In the genomic region with DNA sequence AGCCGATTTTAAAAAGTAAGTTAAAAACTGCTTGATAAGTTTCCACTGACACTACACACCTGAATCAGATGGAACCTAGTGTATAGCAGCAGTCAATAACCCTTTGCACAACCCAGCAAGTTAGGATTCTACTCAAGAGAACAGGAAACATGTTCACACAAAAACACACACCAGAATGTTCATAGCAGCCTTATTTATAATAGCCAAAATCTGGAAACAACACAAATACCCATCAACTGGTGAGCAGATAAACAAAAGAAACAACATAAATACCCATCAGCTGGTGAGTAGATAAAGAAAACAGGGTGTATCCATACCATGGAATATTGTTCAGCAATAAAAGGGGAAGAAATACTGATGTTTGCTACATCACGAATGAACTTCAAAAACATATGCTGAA, we compare ENCODE assay signal across 19 cellular contexts. TPM values are rescaled to one million over a fixed set of nuclear protein-coding genes. Genes with fewer than 3 reads are reported as not detected.
DNase-seq lines count a peak whose midpoint lies in the region; ATAC-seq, FAIRE-seq and TF ChIP-seq lines count a peak whose summit lies in the region.
"Had no signal": no experiment of that assay in that cellular context is flagged by ENCODE, and none has a peak within 500 bp of the region (broad histone marks: within the 10 kb centered on the region; RNA-seq: fewer than 3 reads in every experiment).

No MANE protein-coding gene starts in this region.

- peak overlapping the region; percentile 89 for H3K4me3 ChIP-seq in HFF-Myc (replicated peaks; ENCODE audit: low read depth, low read length)
- H3K4me3 ChIP-seq in mammary epithelial cell (replicated peaks in 1 of 3; ENCODE audit: insufficient read depth in 1 of 3, low read depth in 2 of 3, low read length in 3 of 3): no peak overlapping the region
- H3K4me3 ChIP-seq in keratinocyte (ENCODE audit: control insufficient read depth in 2 of 3, extremely low read depth in 1 of 3, insufficient read depth in 2 of 3, low read depth in 1 of 3, low read length in 3 of 3): no peak overlapping the region
- peak overlapping the region; percentile 5 for H3K4me3 ChIP-seq in thoracic aorta
- H3K4me3 ChIP-seq in testis: no peak overlapping the region
- H3K4me3 ChIP-seq: lung had no signal

- H3K4me1 ChIP-seq in mammary epithelial cell (ENCODE audit: insufficient read depth, low read length): peaks cover 25% of the 10 kb centered on the region
- peaks cover 11% of the 10 kb centered on the region for H3K4me1 ChIP-seq in keratinocyte (ENCODE audit: control insufficient read depth, extremely low read depth, insufficient read depth, low read length)
- peaks cover 0 to 12% of the 10 kb centered on the region in 2 donors for H3K4me1 ChIP-seq in thoracic aorta (ENCODE audit: control insufficient read depth in 1 of 2, low read depth in 2 of 2)
- peaks cover 11% of the 10 kb centered on the region for H3K4me1 ChIP-seq in testis

- H3K27me3 ChIP-seq in mammary epithelial cell (ENCODE audit: insufficient read depth, low read length) (no peaks in the 10 kb centered on the region), keratinocyte (ENCODE audit: control insufficient read depth, extremely low read depth, insufficient read depth, low read length) (peaks cover 38% of the 10 kb centered on the region), thoracic aorta (replicated peaks; ENCODE audit: insufficient read depth) (no peaks in the 10 kb centered on the region), testis (no peaks in the 10 kb centered on the region)

- DNase-seq in HFF-Myc (ENCODE audit: extremely low read depth, low read depth) (no peak), mammary epithelial cell (no peak), keratinocyte (ENCODE audit: low read depth, low spot score) (no peak), thoracic aorta (ENCODE audit: low spot score) (no peak), hepatic stellate cell (ENCODE audit: low spot score) (no peak), testis (no peak), NCI-H748 treated with DMSO at 0.1 percent for 48 hours (lab: John Stamatoyannopoulos, UW) (no peak)
- DNase-seq: AML-193; gastrocnemius medialis; natural killer cell; NCI-H345; RPMI8226; stimulated activated CD4-positive, alpha-beta T cell treated with anti-CD3 and anti-CD28 coated beads, Interleukin-15, amount 100 ng/mL, for 24 hours; stimulated activated naive B cell treated with anti-CD40 and anti-IgM and Interleukin-4, amounts not matched to agents 10 μg/mL and 1 μg/mL and 100 μg/mL, for 72 hours; T-cell; WERI-Rb-1 had no signal

- ATAC-seq in thoracic aorta (ENCODE audit: insufficient number of reproducible peaks, low FRiP score, low read depth) (no peak), GM21717 (IDR thresholded peaks at IDR 0.05; ENCODE audit: unreplicated experiment) (no peak)
- ATAC-seq: natural killer cell; stimulated activated naive B cell treated with anti-CD40 and anti-IgM and Interleukin-4, amounts not matched to agents 10 μg/mL and 1 μg/mL and 100 μg/mL, for 72 hours; T-cell had no signal

- H3K9ac ChIP-seq in mammary epithelial cell (ENCODE audit: insufficient read depth, low read length) (no peak overlapping the region), keratinocyte (ENCODE audit: control insufficient read depth, extremely low read depth, insufficient read depth, low read length) (no peak overlapping the region)

- intact Hi-C loops in mammary epithelial cell (cut with micrococcal nuclease) (loop anchor here (5.0 to 10.0 kb wide), 2 partner anchors 530 to 903 kb away; no protein-coding TSS in a partner anchor), testis (cut with DNase I; ENCODE audit: low total_unique reads) (no loop called here)

- H3K36me3 ChIP-seq in mammary epithelial cell (ENCODE audit: insufficient read depth, low read length) (no peaks in the 10 kb centered on the region), keratinocyte (ENCODE audit: control insufficient read depth in 2 of 2, extremely low read depth in 1 of 2, insufficient read depth in 2 of 2, low read length in 2 of 2) (no peaks in the 10 kb centered on the region), thoracic aorta (no peaks in the 10 kb centered on the region), testis (ENCODE audit: low read depth, missing control alignments) (no peaks in the 10 kb centered on the region)
- H3K36me3 ChIP-seq: gastrocnemius medialis, WERI-Rb-1 had no signal

- no peak for TF ChIP-seq POLR2A in testis (IDR thresholded peaks at IDR 0.05)

- peak; percentile 67 for FAIRE-seq in keratinocyte (lab: Jason Lieb, UNC)

- CTCF ChIA-PET in mammary epithelial cell (lab: Charles Lee; ENCODE audit: low non-redundant PET): no interaction called here

- H3K27ac ChIP-seq in mammary epithelial cell (ENCODE audit: insufficient read depth, low read depth, low read length) (no peak overlapping the region), keratinocyte (ENCODE audit: control insufficient read depth, insufficient read depth, low read length) (no peak overlapping the region), thoracic aorta (peak overlapping the region in 1 of 2 donors; percentile 14), testis (peak overlapping the region in 1 of 2 donors; percentile 90)
- H3K27ac ChIP-seq: gastrocnemius medialis, WERI-Rb-1 had no signal

- H2AFZ ChIP-seq in mammary epithelial cell (ENCODE audit: low read depth, low read length) (peak overlapping the region; percentile 94), keratinocyte (ENCODE audit: control insufficient read depth, low read length) (no peak overlapping the region)

- H3K79me2 ChIP-seq in mammary epithelial cell (ENCODE audit: insufficient read depth, low read length) (peaks cover 22% of the 10 kb centered on the region), keratinocyte (ENCODE audit: control insufficient read depth, insufficient read depth, low read length) (peaks cover 24% of the 10 kb centered on the region)

- no peaks in the 10 kb centered on the region for H3K9me1 ChIP-seq in keratinocyte (ENCODE audit: control insufficient read depth, extremely low read depth, insufficient read depth, low read length)

- WGBS in mammary epithelial cell (ENCODE audit: low coverage, missing lambda C conversion rate): 100% methylated on average over 2 of the region's 2 CpGs
- 40 to 47% methylated on average over 2 of the region's 2 CpGs for WGBS in testis, 2 donors

- H3K9me3 ChIP-seq in mammary epithelial cell (replicated peaks; ENCODE audit: insufficient read depth, low read length) (no peaks in the 10 kb centered on the region), keratinocyte (ENCODE audit: control insufficient read depth, low read depth, low read length) (no peaks in the 10 kb centered on the region), thoracic aorta (no peaks in the 10 kb centered on the region), testis (no peaks in the 10 kb centered on the region)
- H3K9me3 ChIP-seq: gastrocnemius medialis had no signal

- TF ChIP-seq CTCF in HFF-Myc (IDR thresholded peaks at IDR 0.05; ENCODE audit: low read depth, low read length, missing control alignments): no peak
- no peak for TF ChIP-seq CTCF in mammary epithelial cell (conservative IDR thresholded peaks at IDR 0.05 in 1 of 2, IDR thresholded peaks at IDR 0.05 in 1 of 2; ENCODE audit: extremely low read depth in 1 of 2, insufficient read depth in 1 of 2, low read depth in 1 of 2, low read length in 2 of 2)
- no peak for TF ChIP-seq CTCF in keratinocyte (optimal IDR thresholded peaks at IDR 0.05 in 1 of 3, IDR thresholded peaks at IDR 0.05 in 1 of 3, conservative IDR thresholded peaks at IDR 0.05 in 1 of 3; ENCODE audit: extremely low read depth in 1 of 3, insufficient read depth in 2 of 3, low read length in 3 of 3)
- no peak for TF ChIP-seq CTCF in thoracic aorta (IDR thresholded peaks at IDR 0.05)
- TF ChIP-seq CTCF in testis (IDR thresholded peaks at IDR 0.05): no peak

- in situ Hi-C loops in mammary epithelial cell (cut with MboI; ENCODE audit: low sequenced_read_pairs in 2 of 2): loop anchor here (10.0 to 25.0 kb wide), 2 partner anchors 1150 to 1762 kb away; no protein-coding TSS in a partner anchor

- H4K20me1 ChIP-seq in mammary epithelial cell (ENCODE audit: insufficient read depth, low read length) (no peaks in the 10 kb centered on the region), keratinocyte (ENCODE audit: control insufficient read depth, extremely low read depth, insufficient read depth, low read length) (no peaks in the 10 kb centered on the region)

- BruUV-seq in mammary epithelial cell (replicated peaks; lab: Mats Ljungman, UMichigan): no TSS peak

- H3K4me2 ChIP-seq in mammary epithelial cell (ENCODE audit: insufficient read depth, low read depth, low read length) (no peak overlapping the region), keratinocyte (ENCODE audit: control insufficient read depth, extremely low read depth, insufficient read depth, low read depth, low read length) (no peak overlapping the region)

- dilution Hi-C loops in mammary epithelial cell (cut with HindIII; ENCODE audit: low sequenced_read_pairs): no loop called here
- dilution Hi-C loops in keratinocyte (cut with MboI; ENCODE audit: extremely low pct_ligation_motif_present, low sequenced_read_pairs): no loop called here

RNA-seq across cellular contexts. Expression of gene CDH11, which starts 2.7 kb away (rescaled TPM):
- total RNA-seq in mammary epithelial cell (10 to 100 TPM in 1 of 2 donors, 1 to 10 TPM in 1; 6.3 to 61.7 TPM), thoracic aorta (100 to 1,000 TPM; 191 to 354 TPM), testis (10 to 100 TPM; 24.0 to 32.8 TPM)
- polyA plus RNA-seq in mammary epithelial cell (44.9 TPM), keratinocyte (17.8 to 67.7 TPM (median 36.8 TPM) in 3 replicates), testis (ENCODE audit: insufficient read depth, low read depth, low replicate concordance) (32.5 TPM)
- polyA minus RNA-seq in mammary epithelial cell (131 TPM), keratinocyte (33.8 to 109 TPM (median 100 TPM) in 3 replicates)
- polyA plus RNA-seq in keratinocyte (2011; ENCODE audit: low read depth): 1.2 TPM
- polyA plus RNA-seq in keratinocyte (2011; cell fraction: cytosol; rRNA removed): 10.8 and 12.5 TPM in 2 replicates
- polyA plus RNA-seq in keratinocyte (2011; cell fraction: nucleus; rRNA removed): 50.9 and 52.0 TPM in 2 replicates
- polyA plus RNA-seq in keratinocyte (2012; ENCODE audit: low replicate concordance): 1.1 and 50.4 TPM in 2 replicates
- polyA minus RNA-seq in keratinocyte (2011; cell fraction: cytosol; rRNA and poly(A)+ RNA removed): 34.1 TPM
- 71.8 and 152 TPM in 2 replicates for polyA minus RNA-seq in keratinocyte (2011; cell fraction: nucleus; rRNA and poly(A)+ RNA removed)
- total RNA-seq: activated CD8-positive, alpha-beta memory T cell treated with anti-CD3 and anti-CD28 coated beads for 36 hours; natural killer cell had no signal

Comparison
In these comparisons a context has a peak if more than half of its experiments do, and no peak if none do; other contexts are left out.
1. H3K4me3 ChIP-seq: peak in HFF-Myc (single experiment) and thoracic aorta (single experiment); none in mammary epithelial cell (0 of 3), keratinocyte (0 of 3) and testis (0 of 2).